7 cellular contexts compared by ENCODE assay signal in the genomic region with DNA sequence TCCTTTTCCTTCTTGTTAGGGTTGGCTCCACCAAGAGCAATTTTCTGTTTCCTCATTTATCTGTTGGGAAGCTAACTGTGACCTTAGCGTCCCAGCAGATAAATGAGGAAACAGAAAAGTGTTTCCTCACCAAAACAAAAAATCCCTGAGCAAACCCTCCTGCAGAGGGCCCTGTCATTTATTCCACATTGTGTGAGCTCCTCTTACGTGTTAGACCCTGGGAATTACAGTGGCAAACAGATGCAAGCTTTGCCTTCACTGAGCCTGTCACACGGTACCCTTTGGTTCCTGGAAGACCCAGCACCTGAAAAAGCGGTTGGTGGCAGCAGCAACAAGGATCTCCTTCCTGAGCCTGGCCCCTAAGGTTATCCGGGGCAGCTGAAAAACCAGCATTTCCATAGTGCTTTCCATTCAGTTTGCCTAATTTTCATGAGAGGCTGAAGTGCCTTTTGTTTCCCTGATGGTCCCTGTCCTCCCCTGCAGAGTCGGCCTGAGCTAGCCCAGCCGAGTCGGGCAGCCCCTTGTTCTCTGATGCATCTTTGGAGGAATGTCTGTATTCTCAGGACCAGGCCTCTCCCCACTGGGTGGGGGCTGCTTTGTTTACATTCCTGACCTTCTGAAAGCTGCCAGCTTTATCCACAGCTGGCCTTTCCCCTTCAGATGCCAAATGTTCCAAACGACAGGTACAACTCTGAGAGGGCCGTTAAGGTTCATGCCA. TPM values are rescaled to one million over a fixed set of nuclear protein-coding genes. Genes with fewer than 3 reads are reported as not detected.
DNase-seq lines count a peak whose midpoint lies in the region; ATAC-seq and TF ChIP-seq lines count a peak whose summit lies in the region.

No MANE protein-coding gene starts in this region.

- peak; percentile 31 to 45 for DNase-seq in SHP77 (lab: John Stamatoyannopoulos, UW)
- DNase-seq in heart left ventricle, result no peak
- no peak for DNase-seq in activated effector memory CD4-positive, alpha-beta T cell treated with anti-CD3 and anti-CD28 coated beads, Interleukin-2, amount 50 U/mL, for 16 hours
- no peak for DNase-seq in BE2C

- H3K27me3 ChIP-seq in heart left ventricle, result no peaks in the 10 kb centered on the region
- no peaks in the 10 kb centered on the region for H3K27me3 ChIP-seq in rectal smooth muscle tissue (ENCODE audit: control insufficient read depth, insufficient read depth, low read length)
- H3K27me3 ChIP-seq in BE2C, result no peaks in the 10 kb centered on the region

- peak overlapping the region in 1 of 4 donors; percentile 47 for H3K4me3 Mint-ChIP-seq in IgD-negative memory B cell

- H3K36me3 Mint-ChIP-seq in IgD-negative memory B cell, result peaks cover 5% of the 10 kb centered on the region

- peak in 1 of 2 donors; percentile 26 for TF ChIP-seq POLR2A in heart left ventricle (IDR thresholded peaks at IDR 0.05)

- H3K27me3 Mint-ChIP-seq in IgD-negative memory B cell, result peaks cover 3% of the 10 kb centered on the region

- H3K27ac ChIP-seq in heart left ventricle (peak overlapping the region; percentile 80 to 99 (median 94)), rectal smooth muscle tissue (ENCODE audit: low read depth, low read length) (peak overlapping the region; percentile 82)

- no peak overlapping the region for H3K9ac ChIP-seq in rectal smooth muscle tissue (ENCODE audit: low read length)

- WGBS in heart left ventricle, 4 donors, result 7 to 22% (median 14%) methylated on average over 10 of the region's 10 CpGs

- TF ChIP-seq CTCF in heart left ventricle (IDR thresholded peaks at IDR 0.05) (peak in 3 of 12 donors; percentile 15 to 40 (median 22)), BE2C (IDR thresholded peaks at IDR 0.05; ENCODE audit: low read depth, low read length) (no peak; the same call in 1 of the 2 replicates)

- peak overlapping the region in 2 of 3 donors; percentile 23 to 54 for H3K27ac Mint-ChIP-seq in IgD-negative memory B cell

- H3K36me3 ChIP-seq in heart left ventricle (peaks cover 0 to 11% (median 0%) of the 10 kb centered on the region in 9 donors), rectal smooth muscle tissue (ENCODE audit: control insufficient read depth, insufficient read depth, low read length) (no peaks in the 10 kb centered on the region), BE2C (no peaks in the 10 kb centered on the region)

- intact Hi-C loops in heart left ventricle (cut with DNase I), result loop anchor here in 7 of 10 donors (5.0 kb wide), 3 partner anchors 34 to 71 kb away; partner anchors contain the start of gene YPEL2 (in 6 of the 7)

- H3K4me3 ChIP-seq in heart left ventricle, result peak overlapping the region in 4 of 12 donors; percentile 1 to 9 (median 4)
- H3K4me3 ChIP-seq in rectal smooth muscle tissue (ENCODE audit: low read length), result peak overlapping the region; percentile 0
- no peak overlapping the region for H3K4me3 ChIP-seq in BE2C (ENCODE audit: low read depth, low read length)

- peaks cover 47 to 65% (median 57%) of the 10 kb centered on the region in 3 donors for H3K4me1 Mint-ChIP-seq in IgD-negative memory B cell

- H3K4me1 ChIP-seq in heart left ventricle (peaks cover 48 to 100% (median 99%) of the 10 kb centered on the region in 12 donors), rectal smooth muscle tissue (ENCODE audit: control insufficient read depth, insufficient read depth, low read length) (peaks cover 65% of the 10 kb centered on the region), BE2C (peaks cover 41% of the 10 kb centered on the region)

- H3K9me3 Mint-ChIP-seq in IgD-negative memory B cell, result no peaks in the 10 kb centered on the region

- ATAC-seq in heart left ventricle (peak in 3 of 4 donors; percentile 4 to 27 (median 7)), GM21528 (IDR thresholded peaks at IDR 0.05; ENCODE audit: low FRiP score, unreplicated experiment) (no peak)

- H3K9me3 ChIP-seq in heart left ventricle, result no peaks in the 10 kb centered on the region
- H3K9me3 ChIP-seq in BE2C, result no peaks in the 10 kb centered on the region

RNA-seq across cellular contexts. Expression of gene YPEL2, which starts 34.7 kb away (rescaled TPM):
- polyA plus RNA-seq in IgD-negative memory B cell (18.8 TPM), heart left ventricle (10 to 100 TPM; 11.6 to 15.4 TPM)
- total RNA-seq in heart left ventricle, result 10 to 100 TPM; 14.9 to 65.5 (median 40.8) TPM
- polyA plus RNA-seq in BE2C (2012; ENCODE audit: insufficient read depth, insufficient read length, low read depth), result 1.3 TPM

Comparison
In these comparisons a context has a peak if more than half of its experiments do, and no peak if none do; other contexts are left out.
1. DNase-seq: peak in SHP77 (2 of 2); none in heart left ventricle (0 of 5), activated effector memory CD4-positive, alpha-beta T cell treated with anti-CD3 and anti-CD28 coated beads, Interleukin-2, amount 50 U/mL, for 16 hours (single experiment) and BE2C (single experiment).